1 cellular context compared by ENCODE assay signal in the genomic region with DNA sequence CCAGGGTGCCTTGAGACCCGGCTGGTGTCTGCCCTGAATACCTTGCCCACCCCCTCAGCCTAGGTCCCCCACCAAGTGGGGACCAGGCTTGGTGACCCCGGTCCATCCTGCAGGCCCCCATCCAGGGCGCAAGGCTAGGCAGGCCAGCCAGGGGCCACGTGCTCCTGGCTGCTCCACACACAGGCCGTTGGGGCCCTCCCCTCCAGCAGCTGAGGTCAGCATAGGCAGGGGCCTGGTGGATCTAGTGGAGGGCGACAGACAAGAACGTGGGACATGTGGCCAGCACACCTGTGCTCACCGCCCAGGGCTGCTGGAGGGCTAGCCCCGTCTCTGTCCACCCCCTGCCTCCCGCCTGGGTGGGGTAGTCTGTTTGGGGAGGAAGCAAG.
A peak's percentile ranks its signal among the peaks of the same experiment; 100 is the strongest.
TF ChIP-seq lines count a peak whose summit lies in the region.

No MANE protein-coding gene starts in this region.

TF ChIP-seq in HepG2, 621 proteins besides CTCF, POLR2A, EP300 and RAD21 (continued from another document):
- no peak for TF ChIP-seq ZNF253 (CRISPR knock-in tag; IDR thresholded peaks at IDR 0.05; ENCODE audit: borderline replicate concordance)
- TF ChIP-seq ZNF670 (CRISPR knock-in tag; IDR thresholded peaks at IDR 0.05; ENCODE audit: borderline replicate concordance): 0 out of 2 replicates have a peak, but pooled peaks have one; percentile 32
